3 cellular contexts compared by ENCODE assay signal in the genomic region with DNA sequence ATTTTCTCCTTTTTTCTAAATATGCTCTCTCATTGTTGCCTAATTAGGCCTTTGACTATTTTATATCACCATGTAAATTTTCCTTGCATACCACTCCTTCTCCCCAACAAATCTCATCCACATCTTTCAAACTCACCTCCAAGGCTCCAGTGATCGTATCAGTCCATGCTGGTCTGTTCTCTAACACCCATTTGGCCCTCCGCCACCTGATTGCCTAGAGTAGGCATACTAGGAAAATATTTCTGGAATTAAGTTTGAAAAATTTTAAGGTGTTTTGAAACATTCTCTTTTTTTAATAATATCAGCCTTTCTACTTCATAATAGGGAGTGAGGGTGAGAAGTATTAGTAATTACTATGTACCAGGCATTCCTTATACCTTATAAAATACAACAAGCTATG.
"Had no signal": no experiment of that assay in that cellular context is flagged by ENCODE, and none has a peak within 500 bp of the region (broad histone marks: within the 10 kb centered on the region; RNA-seq: fewer than 3 reads in every experiment).

No MANE protein-coding gene starts in this region.

- DNase-seq: GDM1, GF-D8 had no signal

- ATAC-seq: GM12878 had no signal

- H3K4me3 ChIP-seq: GM12878 had no signal
